In the genomic region with DNA sequence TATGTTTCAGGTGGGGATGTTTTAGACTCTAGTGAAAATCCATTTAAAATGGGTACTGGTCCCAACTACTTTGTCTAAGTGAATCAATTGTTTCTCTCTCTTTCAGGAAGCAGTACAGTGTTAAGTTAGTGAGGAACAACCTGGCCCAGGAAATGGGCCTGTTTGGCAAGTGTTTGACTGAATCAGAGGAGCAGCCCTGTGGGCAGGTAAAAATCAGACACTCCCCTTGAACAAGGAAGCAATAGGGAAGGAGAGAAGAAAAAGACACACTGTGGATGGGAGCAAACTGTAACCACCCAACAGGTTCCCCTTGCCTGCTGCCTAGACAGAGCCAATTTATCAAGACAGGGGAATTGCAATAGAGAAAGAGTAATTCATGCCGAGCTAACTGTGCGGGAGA, we compare ENCODE assay signal across 27 cellular contexts.
"Had no signal": no experiment of that assay in that cellular context is flagged by ENCODE, and none has a peak within 500 bp of the region (broad histone marks: within the 10 kb centered on the region; RNA-seq: fewer than 3 reads in every experiment).

No MANE protein-coding gene starts in this region.

- ATAC-seq: naive thymus-derived CD8-positive, alpha-beta T cell; natural killer cell treated with Interleukin-12 subunit alpha and Interleukin-12 subunit beta and Interleukin-15 and Interleukin-18, amount 100 ng/mL, for 72 hours; psoas muscle; right cardiac atrium; right lobe of liver; stimulated activated effector memory CD8-positive, alpha-beta T cell treated with anti-CD3 and anti-CD28 coated beads, Interleukin-12 subunit alpha, Interleukin-12 subunit beta, amount 100 ng/mL, for 72 hours; stimulated activated naive B cell treated with anti-CD40 and anti-IgM and Interleukin-4, amounts not matched to agents 10 μg/mL and 1 μg/mL and 100 μg/mL, for 72 hours had no signal

- H2AFZ ChIP-seq: neural progenitor cell, parathyroid adenoma had no signal

- H3K27ac ChIP-seq: neural progenitor cell, ovary, parathyroid adenoma, psoas muscle, right lobe of liver, sigmoid colon, stomach, thoracic aorta, thyroid gland, tibial nerve, upper lobe of left lung, vagina had no signal

- H3K9ac ChIP-seq: neural progenitor cell, parathyroid adenoma had no signal

- H3K27me3 ChIP-seq: neural progenitor cell, ovary, right lobe of liver, sigmoid colon, stomach, thyroid gland, tibial nerve, upper lobe of left lung, vagina had no signal

- H3K4me3 ChIP-seq: neural progenitor cell, ovary, psoas muscle, right lobe of liver, sigmoid colon, stomach, thoracic aorta, thyroid gland, tibial nerve, upper lobe of left lung, vagina had no signal

- DNase-seq: naive thymus-derived CD8-positive, alpha-beta T cell; nephron progenitor cell; occipital lobe; ovary; posterior cingulate gyrus; psoas muscle; right cardiac atrium; right lobe of liver; sigmoid colon; small intestine; stimulated activated CD4-positive, alpha-beta T cell treated with anti-CD3 and anti-CD28 coated beads, Interleukin-15, amount 100 ng/mL, for 24 hours; stimulated activated CD4-positive, alpha-beta T cell treated with anti-CD3 and anti-CD28 coated beads, Interleukin-2, amount 100 ng/mL, for 24 hours; stimulated activated CD4-positive, alpha-beta T cell treated with anti-CD3 and anti-CD28 coated beads, Interleukin-2, amount 100 ng/mL, for 48 hours; stimulated activated CD4-positive, alpha-beta T cell treated with anti-CD3 and anti-CD28 coated beads, Interleukin-4, amount 100 ng/mL, for 24 hours; stimulated activated naive B cell treated with anti-CD40 and anti-IgM and Interleukin-4, amounts not matched to agents 10 μg/mL and 1 μg/mL and 100 μg/mL, for 72 hours; stimulated activated naive CD4-positive, alpha-beta T cell treated with Interleukin-2 at 50 U/mL for 16 hours; stomach; thyroid gland; trophoblast cell; upper lobe of left lung had no signal

- H3K79me2 ChIP-seq: parathyroid adenoma had no signal

- H3K36me3 ChIP-seq: neural progenitor cell, ovary, right lobe of liver, sigmoid colon, stomach, thoracic aorta, thyroid gland, tibial nerve, upper lobe of left lung, vagina had no signal

- H3K4me2 ChIP-seq: neural progenitor cell had no signal

- H3K9me3 ChIP-seq: ovary, psoas muscle, right lobe of liver, sigmoid colon, thyroid gland had no signal

- H3K4me1 ChIP-seq: neural progenitor cell, parathyroid adenoma, psoas muscle, right lobe of liver, sigmoid colon, stomach, thyroid gland, tibial nerve, vagina had no signal
